19 cellular contexts compared by ENCODE assay signal in genomic region chr7:79933144-79933543, GRCh38.
"Had no signal": no experiment of that assay in that cellular context is flagged by ENCODE, and none has a peak within 500 bp of the region (broad histone marks: within the 10 kb centered on the region; RNA-seq: fewer than 3 reads in every experiment).

No MANE protein-coding gene starts in this region.

- ATAC-seq: activated naive CD4-positive, alpha-beta T cell treated with anti-CD3 and anti-CD28 coated beads, Interleukin-2, amount 50 U/mL, for 72 hours; activated T-helper 17 cell treated with anti-CD3 and anti-CD28 coated beads, Interleukin-2, amount 50 U/mL, for 72 hours; heart left ventricle; natural killer cell treated with Interleukin-12 subunit alpha and Interleukin-12 subunit beta and Interleukin-15 and Interleukin-18, amount 100 ng/mL, for 72 hours; psoas muscle; sciatic nerve; SK-N-SH treated with all-trans-retinoic acid at 6 μM for 48 hours; WTC11 had no signal

- H3K27ac Mint-ChIP-seq: activated CD4-positive, alpha-beta T cell treated with anti-CD3 and anti-CD28 coated beads, Interleukin-2, amount 10 ng/mL, durations not matched to agents 24 days and 14 days; activated naive CD4-positive, alpha-beta T cell treated with anti-CD3 and anti-CD28 coated beads, Interleukin-2, amount 50 U/mL, for 72 hours; activated T-helper 17 cell treated with anti-CD3 and anti-CD28 coated beads, Interleukin-2, amount 50 U/mL, for 72 hours; natural killer cell treated with Interleukin-12 subunit alpha and Interleukin-12 subunit beta and Interleukin-15 and Interleukin-18, amount 100 ng/mL, for 72 hours; T-helper 1 cell treated with Interleukin-12 subunit alpha and Interleukin-12 subunit beta and Interleukin-4 antibody, amounts not matched to agents 30 μg/mL and 1 μg/mL, for 36 hours; type B pancreatic cell; WTC11 had no signal

- H3K36me3 Mint-ChIP-seq: type B pancreatic cell, WTC11 had no signal

- H3K4me1 Mint-ChIP-seq: activated CD4-positive, alpha-beta T cell treated with anti-CD3 and anti-CD28 coated beads, Interleukin-2, amount 10 ng/mL, durations not matched to agents 24 days and 14 days; activated T-helper 17 cell treated with anti-CD3 and anti-CD28 coated beads, Interleukin-2, amount 50 U/mL, for 72 hours; WTC11 had no signal

- DNase-seq: activated CD4-positive, alpha-beta T cell treated with anti-CD3 and anti-CD28 coated beads, Interleukin-2, amount 10 ng/mL, durations not matched to agents 24 days and 14 days; effector CD8-positive, alpha-beta T cell; foreskin melanocyte; heart left ventricle; kidney; left ventricle myocardium inferior; mesenchymal stem cell; psoas muscle; stimulated activated CD4-positive, alpha-beta T cell treated with anti-CD3 and anti-CD28 coated beads, Interleukin-12 subunit alpha, Interleukin-12 subunit beta, amount 100 ng/mL, for 4 hours; stimulated activated naive CD4-positive, alpha-beta T cell had no signal

- H3K4me3 Mint-ChIP-seq: activated CD4-positive, alpha-beta T cell treated with anti-CD3 and anti-CD28 coated beads, Interleukin-2, amount 10 ng/mL, durations not matched to agents 24 days and 14 days; activated T-helper 17 cell treated with anti-CD3 and anti-CD28 coated beads, Interleukin-2, amount 50 U/mL, for 72 hours; natural killer cell treated with Interleukin-12 subunit alpha and Interleukin-12 subunit beta and Interleukin-15 and Interleukin-18, amount 100 ng/mL, for 72 hours; T-helper 1 cell treated with Interleukin-12 subunit alpha and Interleukin-12 subunit beta and Interleukin-4 antibody, amounts not matched to agents 30 μg/mL and 1 μg/mL, for 36 hours; type B pancreatic cell; WTC11 had no signal

- H3K27me3 Mint-ChIP-seq: activated CD4-positive, alpha-beta T cell treated with anti-CD3 and anti-CD28 coated beads, Interleukin-2, amount 10 ng/mL, durations not matched to agents 24 days and 14 days; activated T-helper 17 cell treated with anti-CD3 and anti-CD28 coated beads, Interleukin-2, amount 50 U/mL, for 72 hours; natural killer cell treated with Interleukin-12 subunit alpha and Interleukin-12 subunit beta and Interleukin-15 and Interleukin-18, amount 100 ng/mL, for 72 hours had no signal

- H3K4me3 ChIP-seq: coronary artery, heart left ventricle, left ventricle myocardium inferior, psoas muscle had no signal

- H3K9me3 Mint-ChIP-seq: activated CD4-positive, alpha-beta T cell treated with anti-CD3 and anti-CD28 coated beads, Interleukin-2, amount 10 ng/mL, durations not matched to agents 24 days and 14 days; T-helper 1 cell treated with Interleukin-12 subunit alpha and Interleukin-12 subunit beta and Interleukin-4 antibody, amounts not matched to agents 30 μg/mL and 1 μg/mL, for 36 hours; type B pancreatic cell had no signal
